ENCODE assay signal across 9 cellular contexts in genomic region chr9:6584881-6585597, GRCh38.
DNase-seq lines count a peak whose midpoint lies in the region; ATAC-seq and TF ChIP-seq lines count a peak whose summit lies in the region.
"Had no signal": no experiment of that assay in that cellular context is flagged by ENCODE, and none has a peak within 500 bp of the region (broad histone marks: within the 10 kb centered on the region; RNA-seq: fewer than 3 reads in every experiment).

No MANE protein-coding gene starts in this region.

- no peak overlapping the region for H3K4me3 ChIP-seq in coronary artery

- H3K9me3 Mint-ChIP-seq in natural killer cell (no peaks in the 10 kb centered on the region), neural crest cell (no peaks in the 10 kb centered on the region)
- H3K9me3 Mint-ChIP-seq in natural killer cell treated with Interleukin-12 subunit alpha and Interleukin-12 subunit beta and Interleukin-15 and Interleukin-18, amount 100 ng/mL, for 72 hours, result no peaks in the 10 kb centered on the region
- no peaks in the 10 kb centered on the region for H3K9me3 Mint-ChIP-seq in activated CD4-positive, alpha-beta T cell treated with anti-CD3 and anti-CD28 coated beads for 36 hours (ENCODE audit: low read depth)
- H3K9me3 Mint-ChIP-seq: activated naive CD4-positive, alpha-beta T cell treated with anti-CD3 and anti-CD28 coated beads, Interleukin-2, amount 50 U/mL, for 24 hours had no signal

- H3K4me1 Mint-ChIP-seq in natural killer cell (no peaks in the 10 kb centered on the region), neural crest cell (no peaks in the 10 kb centered on the region)
- no peaks in the 10 kb centered on the region for H3K4me1 Mint-ChIP-seq in natural killer cell treated with Interleukin-12 subunit alpha and Interleukin-12 subunit beta and Interleukin-15 and Interleukin-18, amount 100 ng/mL, for 72 hours (ENCODE audit: low read depth in 2 of 2)
- no peaks in the 10 kb centered on the region for H3K4me1 Mint-ChIP-seq in activated CD4-positive, alpha-beta T cell treated with anti-CD3 and anti-CD28 coated beads for 36 hours
- H3K4me1 Mint-ChIP-seq: activated naive CD4-positive, alpha-beta T cell treated with anti-CD3 and anti-CD28 coated beads, Interleukin-2, amount 50 U/mL, for 24 hours had no signal

- H3K4me3 Mint-ChIP-seq in natural killer cell (no peak overlapping the region), neural crest cell (no peak overlapping the region)
- no peak overlapping the region for H3K4me3 Mint-ChIP-seq in natural killer cell treated with Interleukin-12 subunit alpha and Interleukin-12 subunit beta and Interleukin-15 and Interleukin-18, amount 100 ng/mL, for 72 hours
- H3K4me3 Mint-ChIP-seq in activated CD4-positive, alpha-beta T cell treated with anti-CD3 and anti-CD28 coated beads for 36 hours, result no peak overlapping the region
- H3K4me3 Mint-ChIP-seq: activated naive CD4-positive, alpha-beta T cell treated with anti-CD3 and anti-CD28 coated beads, Interleukin-2, amount 50 U/mL, for 24 hours had no signal

- H3K27me3 Mint-ChIP-seq in natural killer cell (ENCODE audit: low read depth in 2 of 2), result peaks cover 1 to 15% of the 10 kb centered on the region in 2 donors
- peaks cover 6 to 15% of the 10 kb centered on the region in 2 donors for H3K27me3 Mint-ChIP-seq in natural killer cell treated with Interleukin-12 subunit alpha and Interleukin-12 subunit beta and Interleukin-15 and Interleukin-18, amount 100 ng/mL, for 72 hours
- no peaks in the 10 kb centered on the region for H3K27me3 Mint-ChIP-seq in neural crest cell (ENCODE audit: low read depth)
- H3K27me3 Mint-ChIP-seq in activated CD4-positive, alpha-beta T cell treated with anti-CD3 and anti-CD28 coated beads for 36 hours, result peaks cover 3% of the 10 kb centered on the region
- H3K27me3 Mint-ChIP-seq: activated naive CD4-positive, alpha-beta T cell treated with anti-CD3 and anti-CD28 coated beads, Interleukin-2, amount 50 U/mL, for 24 hours had no signal

- POLR2A ChIA-PET in activated CD4-positive, alpha-beta T cell treated with anti-CD3 and anti-CD28 coated beads for 36 hours (lab: Charles Lee), result no interaction called here

- intact Hi-C loops in natural killer cell (cut with micrococcal nuclease), result no loop called here
- intact Hi-C loops in activated CD4-positive, alpha-beta T cell treated with anti-CD3 and anti-CD28 coated beads for 36 hours (cut with DNase I, micrococcal nuclease), result loop anchor here (1.0 to 5.0 kb wide), 4 partner anchors 82 to 154 kb away; no protein-coding TSS in a partner anchor

- H3K27ac Mint-ChIP-seq in natural killer cell, result no peak overlapping the region
- no peak overlapping the region for H3K27ac Mint-ChIP-seq in natural killer cell treated with Interleukin-12 subunit alpha and Interleukin-12 subunit beta and Interleukin-15 and Interleukin-18, amount 100 ng/mL, for 72 hours
- H3K27ac Mint-ChIP-seq in neural crest cell (ENCODE audit: unreplicated experiment), result no peak overlapping the region
- no peak overlapping the region for H3K27ac Mint-ChIP-seq in activated CD4-positive, alpha-beta T cell treated with anti-CD3 and anti-CD28 coated beads for 36 hours

- CTCF ChIA-PET in activated CD4-positive, alpha-beta T cell treated with anti-CD3 and anti-CD28 coated beads for 36 hours (lab: Charles Lee), result interaction anchor here (0.6 to 1.7 kb wide), 26 partner anchors 9 to 783 kb away, joined by 3 to 13 read pairs (median 4); no protein-coding TSS in a partner anchor

- H3K27ac ChIP-seq in coronary artery, result no peak overlapping the region

- ATAC-seq in natural killer cell (no peak), HG03432 (IDR thresholded peaks at IDR 0.05; ENCODE audit: unreplicated experiment) (no peak)
- no peak for ATAC-seq in natural killer cell treated with Interleukin-12 subunit alpha and Interleukin-12 subunit beta and Interleukin-15 and Interleukin-18, amount 100 ng/mL, for 72 hours
- ATAC-seq in activated CD4-positive, alpha-beta T cell treated with anti-CD3 and anti-CD28 coated beads for 36 hours, result no peak

- no peaks in the 10 kb centered on the region for H3K36me3 Mint-ChIP-seq in natural killer cell
- no peaks in the 10 kb centered on the region for H3K36me3 Mint-ChIP-seq in natural killer cell treated with Interleukin-12 subunit alpha and Interleukin-12 subunit beta and Interleukin-15 and Interleukin-18, amount 100 ng/mL, for 72 hours
- peaks cover 5% of the 10 kb centered on the region for H3K36me3 Mint-ChIP-seq in neural crest cell (ENCODE audit: low read depth)
- H3K36me3 Mint-ChIP-seq in activated CD4-positive, alpha-beta T cell treated with anti-CD3 and anti-CD28 coated beads for 36 hours (ENCODE audit: low read depth), result no peaks in the 10 kb centered on the region
- H3K36me3 Mint-ChIP-seq: activated naive CD4-positive, alpha-beta T cell treated with anti-CD3 and anti-CD28 coated beads, Interleukin-2, amount 50 U/mL, for 24 hours had no signal

- DNase-seq in natural killer cell (no peak), NCI-H2227 treated with DMSO at 0.1 percent for 48 hours (lab: John Stamatoyannopoulos, UW) (peak; percentile 18), coronary artery (ENCODE audit: low spot score) (no peak), neural crest cell (ENCODE audit: low read depth, low spot score) (no peak), D341Med (ENCODE audit: low spot score) (no peak)
- DNase-seq in natural killer cell treated with Interleukin-12 subunit alpha and Interleukin-12 subunit beta and Interleukin-15 and Interleukin-18, amount 100 ng/mL, for 72 hours (ENCODE audit: low spot score), result no peak
- DNase-seq in activated CD4-positive, alpha-beta T cell treated with anti-CD3 and anti-CD28 coated beads for 36 hours, result no peak

- TF ChIP-seq CTCF in natural killer cell (IDR thresholded peaks at IDR 0.05), result peak; percentile 62
- TF ChIP-seq CTCF in coronary artery (IDR thresholded peaks at IDR 0.05), result peak; percentile 11
- peak; percentile 70 for TF ChIP-seq CTCF in neural crest cell (conservative IDR thresholded peaks at IDR 0.05)

Comparison
In these comparisons a context has a peak if more than half of its experiments do, and no peak if none do; other contexts are left out.
1. CTCF ChIP-seq: peak in every context shown above with its lines; median percentile 70 in neural crest cell; 62 in natural killer cell; 11 in coronary artery.